In genomic region chr2:162056796-162057399, GRCh38 we compare ENCODE assay signal across 23 cellular contexts. TPM values are rescaled to one million over a fixed set of nuclear protein-coding genes. Genes with fewer than 3 reads are reported as not detected.
DNase-seq lines count a peak whose midpoint lies in the region; ATAC-seq and TF ChIP-seq lines count a peak whose summit lies in the region.
"Had no signal": no experiment of that assay in that cellular context is flagged by ENCODE, and none has a peak within 500 bp of the region (broad histone marks: within the 10 kb centered on the region; RNA-seq: fewer than 3 reads in every experiment).

No MANE protein-coding gene starts in this region.

- H3K4me1 ChIP-seq in foreskin keratinocyte: no peaks in the 10 kb centered on the region
- H3K4me1 ChIP-seq: BLaER1 had no signal

- no peak overlapping the region for H3K4me3 Mint-ChIP-seq in activated CD8-positive, alpha-beta memory T cell treated with anti-CD3 and anti-CD28 coated beads, Interleukin-2, amount 10 ng/mL, durations not matched to agents 7 days and 5 days
- H3K4me3 Mint-ChIP-seq in activated CD8-positive, alpha-beta T cell treated with anti-CD3 and anti-CD28 coated beads for 36 hours: no peak overlapping the region
- H3K4me3 Mint-ChIP-seq in glutamatergic neuron (ENCODE audit: unreplicated experiment): no peak overlapping the region
- H3K4me3 Mint-ChIP-seq: H9, neural crest cell had no signal

- H3K27me3 Mint-ChIP-seq in activated CD8-positive, alpha-beta memory T cell treated with anti-CD3 and anti-CD28 coated beads, Interleukin-2, amount 10 ng/mL, durations not matched to agents 7 days and 5 days: no peaks in the 10 kb centered on the region
- no peaks in the 10 kb centered on the region for H3K27me3 Mint-ChIP-seq in activated CD8-positive, alpha-beta T cell treated with anti-CD3 and anti-CD28 coated beads for 36 hours
- no peaks in the 10 kb centered on the region for H3K27me3 Mint-ChIP-seq in glutamatergic neuron (ENCODE audit: unreplicated experiment)

- no peak for ATAC-seq in activated CD8-positive, alpha-beta memory T cell treated with anti-CD3 and anti-CD28 coated beads, Interleukin-2, amount 10 ng/mL, durations not matched to agents 7 days and 5 days
- no peak for ATAC-seq in activated CD8-positive, alpha-beta T cell treated with anti-CD3 and anti-CD28 coated beads for 36 hours
- ATAC-seq in foreskin keratinocyte: peak; percentile 55
- ATAC-seq in HG02840 (IDR thresholded peaks at IDR 0.05; ENCODE audit: low FRiP score, unreplicated experiment): no peak
- ATAC-seq: activated CD4-positive, CD25-positive, alpha-beta regulatory T cell treated with anti-CD3 and anti-CD28 coated beads, Interleukin-2, amount 50 U/mL, for 24 hours; left ventricle myocardium superior; SK-N-SH treated with all-trans-retinoic acid at 6 μM for 48 hours had no signal

- no peak for TF ChIP-seq CTCF in activated CD8-positive, alpha-beta T cell treated with anti-CD3 and anti-CD28 coated beads for 36 hours (IDR thresholded peaks at IDR 0.05)
- TF ChIP-seq CTCF in foreskin keratinocyte (conservative IDR thresholded peaks at IDR 0.05) (no peak), glutamatergic neuron (IDR thresholded peaks at IDR 0.05; ENCODE audit: partially characterized antibody, unreplicated experiment) (no peak)

- no peaks in the 10 kb centered on the region for H3K27me3 ChIP-seq in foreskin keratinocyte
- H3K27me3 ChIP-seq: BLaER1, sigmoid colon had no signal

- H3K9me3 Mint-ChIP-seq in activated CD8-positive, alpha-beta memory T cell treated with anti-CD3 and anti-CD28 coated beads, Interleukin-2, amount 10 ng/mL, durations not matched to agents 7 days and 5 days (ENCODE audit: low read depth): peaks cover 8% of the 10 kb centered on the region
- peaks cover 10% of the 10 kb centered on the region for H3K9me3 Mint-ChIP-seq in activated CD8-positive, alpha-beta T cell treated with anti-CD3 and anti-CD28 coated beads for 36 hours
- H3K9me3 Mint-ChIP-seq in glutamatergic neuron (ENCODE audit: unreplicated experiment): peaks cover 3% of the 10 kb centered on the region

- peaks cover 76% of the 10 kb centered on the region for H3K4me1 Mint-ChIP-seq in activated CD8-positive, alpha-beta memory T cell treated with anti-CD3 and anti-CD28 coated beads, Interleukin-2, amount 10 ng/mL, durations not matched to agents 7 days and 5 days
- H3K4me1 Mint-ChIP-seq in activated CD8-positive, alpha-beta T cell treated with anti-CD3 and anti-CD28 coated beads for 36 hours (ENCODE audit: low read depth): peaks cover 67% of the 10 kb centered on the region
- no peaks in the 10 kb centered on the region for H3K4me1 Mint-ChIP-seq in glutamatergic neuron (ENCODE audit: low read depth, unreplicated experiment)

- H3K27ac ChIP-seq in foreskin keratinocyte: no peak overlapping the region
- H3K27ac ChIP-seq: BLaER1, epithelial cell of prostate, KMS-11, sigmoid colon had no signal

- H3K36me3 Mint-ChIP-seq in activated CD8-positive, alpha-beta memory T cell treated with anti-CD3 and anti-CD28 coated beads, Interleukin-2, amount 10 ng/mL, durations not matched to agents 7 days and 5 days: peaks cover 76% of the 10 kb centered on the region
- peaks cover 33% of the 10 kb centered on the region for H3K36me3 Mint-ChIP-seq in activated CD8-positive, alpha-beta T cell treated with anti-CD3 and anti-CD28 coated beads for 36 hours (ENCODE audit: low read depth)
- no peaks in the 10 kb centered on the region for H3K36me3 Mint-ChIP-seq in glutamatergic neuron (ENCODE audit: unreplicated experiment)

- H3K27ac Mint-ChIP-seq in activated CD8-positive, alpha-beta memory T cell treated with anti-CD3 and anti-CD28 coated beads, Interleukin-2, amount 10 ng/mL, durations not matched to agents 7 days and 5 days: peak overlapping the region; percentile 95
- H3K27ac Mint-ChIP-seq in activated CD8-positive, alpha-beta T cell treated with anti-CD3 and anti-CD28 coated beads for 36 hours: peak overlapping the region; percentile 94
- H3K27ac Mint-ChIP-seq in glutamatergic neuron (ENCODE audit: unreplicated experiment): no peak overlapping the region

- POLR2A ChIA-PET in activated CD8-positive, alpha-beta T cell treated with anti-CD3 and anti-CD28 coated beads for 36 hours (lab: Charles Lee): interaction anchor here (1.0 to 10.7 kb wide), 2 partner anchors 15 to 64 kb away, joined by 5 to 65 read pairs; partner anchors contain the start of gene DPP4

- CTCF ChIA-PET in activated CD8-positive, alpha-beta memory T cell treated with anti-CD3 and anti-CD28 coated beads, Interleukin-2, amount 10 ng/mL, durations not matched to agents 7 days and 5 days (lab: Charles Lee): interaction anchor here (1.2 to 6.2 kb wide), 2 partner anchors 14 to 17 kb away, joined by 4 to 38 read pairs; partner anchors contain the start of gene DPP4
- CTCF ChIA-PET in activated CD8-positive, alpha-beta T cell treated with anti-CD3 and anti-CD28 coated beads for 36 hours (lab: Charles Lee): interaction anchor here (0.8 to 3.5 kb wide), 7 partner anchors 16 to 102 kb away, joined by 3 to 11 read pairs (median 3); no protein-coding TSS in a partner anchor

- DNase-seq in activated CD8-positive, alpha-beta memory T cell treated with anti-CD3 and anti-CD28 coated beads, Interleukin-2, amount 10 ng/mL, durations not matched to agents 7 days and 5 days: no peak
- DNase-seq in activated CD8-positive, alpha-beta memory T cell treated with anti-CD3 and anti-CD28 coated beads for 24 hours: no peak
- peak; percentile 35 for DNase-seq in HCEC 1CT
- DNase-seq in activated CD8-positive, alpha-beta T cell treated with anti-CD3 and anti-CD28 coated beads for 36 hours: no peak
- no peak for DNase-seq in foreskin keratinocyte
- DNase-seq in glutamatergic neuron: no peak
- no peak for DNase-seq in AG08395 (ENCODE audit: low spot score)
- DNase-seq: activated gamma-delta T cell treated with Interleukin-2 at 50 U/mL for 16 hours, cerebellar nuclear complex, H9, hippocampal formation, left ventricle myocardium superior, NCI-H1694 treated with DMSO at 0.1 percent for 48 hours, NCI-H526 treated with DMSO at 0.1 percent for 48 hours, posterior cingulate gyrus, sigmoid colon had no signal

- intact Hi-C loops in activated CD8-positive, alpha-beta T cell treated with anti-CD3 and anti-CD28 coated beads for 36 hours (cut with micrococcal nuclease): loop anchor here (5.0 kb wide), 3 partner anchors 45 to 105 kb away; no protein-coding TSS in a partner anchor

RNA-seq across cellular contexts. Expression of gene DPP4, which starts 17.1 kb away (rescaled TPM):
- total RNA-seq in activated CD8-positive, alpha-beta memory T cell treated with anti-CD3 and anti-CD28 coated beads, Interleukin-2, amount 10 ng/mL, durations not matched to agents 7 days and 5 days: 100 to 1,000 TPM; 106 to 115 TPM
- 10 to 100 TPM; 25.9 to 26.4 TPM for total RNA-seq in activated CD8-positive, alpha-beta T cell treated with anti-CD3 and anti-CD28 coated beads for 36 hours
- total RNA-seq in foreskin keratinocyte (0.99 and 2.8 TPM in 2 replicates), glutamatergic neuron (ENCODE audit: unreplicated experiment) (0.20 TPM)
- polyA plus RNA-seq in foreskin keratinocyte: 0.43 and 1.00 TPM in 2 replicates
